34 cellular contexts compared by ENCODE assay signal in the genomic region with DNA sequence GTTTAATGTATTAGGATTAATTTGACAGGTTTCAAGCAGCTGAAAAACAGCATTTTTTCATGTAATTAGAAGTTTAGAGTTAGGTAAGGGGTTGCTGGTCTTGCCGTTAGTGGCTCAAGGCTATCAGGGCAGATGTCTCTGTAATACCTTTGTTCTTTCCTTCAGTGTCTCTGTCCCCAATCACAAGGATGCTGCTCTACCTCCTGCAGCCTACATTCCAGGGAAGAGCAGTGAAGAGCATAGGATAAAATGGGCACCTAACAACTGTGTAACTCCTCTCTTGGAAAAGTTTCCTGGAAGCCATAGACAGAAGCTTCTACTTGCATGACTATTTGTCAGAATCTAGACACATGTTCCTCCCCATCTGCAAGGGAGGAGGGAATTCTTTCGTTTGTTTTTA. TPM values are rescaled to one million over a fixed set of nuclear protein-coding genes. Genes with fewer than 3 reads are reported as not detected.
"Had no signal": no experiment of that assay in that cellular context is flagged by ENCODE, and none has a peak within 500 bp of the region (broad histone marks: within the 10 kb centered on the region; RNA-seq: fewer than 3 reads in every experiment).

No MANE protein-coding gene starts in this region.

- H2AFZ ChIP-seq: hepatocyte, parathyroid adenoma had no signal

- H3K4me3 ChIP-seq: hepatocyte, left lung, lower lobe of right lung, psoas muscle, right lobe of liver, smooth muscle cell, stomach, testis, thyroid gland, transverse colon, upper lobe of left lung, vagina had no signal

- DNase-seq: immature natural killer cell; kidney; left colon; left lung; lower lobe of right lung; mammary epithelial cell; mesenchymal stem cell; naive thymus-derived CD8-positive, alpha-beta T cell; occipital lobe; psoas muscle; right lobe of liver; stimulated activated CD4-positive, alpha-beta T cell treated with anti-CD3 and anti-CD28 coated beads, Interleukin-12 subunit alpha, Interleukin-12 subunit beta, amount 100 ng/mL, for 4 hours; stimulated activated CD4-positive, alpha-beta T cell treated with anti-CD3 and anti-CD28 coated beads, Interleukin-15, amount 100 ng/mL, for 24 hours; stimulated activated CD4-positive, alpha-beta T cell treated with anti-CD3 and anti-CD28 coated beads, Interleukin-2, amount 100 ng/mL, for 24 hours; stimulated activated CD4-positive, alpha-beta T cell treated with anti-CD3 and anti-CD28 coated beads, Interleukin-4, amount 100 ng/mL, for 1 hour; stimulated activated naive B cell treated with anti-CD40 and anti-IgM and Interleukin-4, amounts not matched to agents 10 μg/mL and 1 μg/mL and 100 μg/mL, for 72 hours; stimulated activated naive CD8-positive, alpha-beta T cell treated with anti-CD3 and anti-CD28 coated beads, Interleukin-15, Interleukin-2, amounts not matched to agents 100 U/mL and 50 U/mL, for 24 hours; stomach; testis; thyroid gland; transverse colon; upper lobe of left lung had no signal

- H3K4me1 ChIP-seq: left lung, lower lobe of right lung, parathyroid adenoma, psoas muscle, right lobe of liver, stomach, testis, thyroid gland, transverse colon, upper lobe of left lung, vagina had no signal

- ATAC-seq: left colon; left lung; lower lobe of right lung; naive thymus-derived CD8-positive, alpha-beta T cell; psoas muscle; right lobe of liver; stimulated activated naive B cell treated with anti-CD40 and anti-IgM and Interleukin-4, amounts not matched to agents 10 μg/mL and 1 μg/mL and 100 μg/mL, for 72 hours; stimulated activated naive CD8-positive, alpha-beta T cell treated with anti-CD3 and anti-CD28 coated beads, Interleukin-15, Interleukin-2, amounts not matched to agents 100 U/mL and 50 U/mL, for 24 hours had no signal

- H3K36me3 ChIP-seq: left lung, lower lobe of right lung, neutrophil, right lobe of liver, stomach, thyroid gland, transverse colon, upper lobe of left lung, vagina had no signal

- H3K36me3 Mint-ChIP-seq: immature natural killer cell; stimulated activated naive B cell treated with anti-CD40 and anti-IgM and Interleukin-4, amounts not matched to agents 10 μg/mL and 1 μg/mL and 100 μg/mL, for 72 hours had no signal

- H3K27ac ChIP-seq: hepatocyte, left lung, lower lobe of right lung, neutrophil, parathyroid adenoma, psoas muscle, right lobe of liver, stomach, testis, thyroid gland, transverse colon, upper lobe of left lung, vagina had no signal

- H3K9ac ChIP-seq: parathyroid adenoma had no signal

- H3K27ac Mint-ChIP-seq: immature natural killer cell; naive thymus-derived CD8-positive, alpha-beta T cell; nephron; stimulated activated naive B cell treated with anti-CD40 and anti-IgM and Interleukin-4, amounts not matched to agents 10 μg/mL and 1 μg/mL and 100 μg/mL, for 72 hours had no signal

- H3K9me3 Mint-ChIP-seq: neural crest cell had no signal

- H3K4me3 Mint-ChIP-seq: immature natural killer cell; naive thymus-derived CD8-positive, alpha-beta T cell; nephron; neural crest cell; stimulated activated naive B cell treated with anti-CD40 and anti-IgM and Interleukin-4, amounts not matched to agents 10 μg/mL and 1 μg/mL and 100 μg/mL, for 72 hours had no signal

- H3K9me3 ChIP-seq: lower lobe of right lung, neutrophil, psoas muscle, right lobe of liver, testis, thyroid gland, transverse colon, upper lobe of left lung, vagina had no signal

- H3K4me2 ChIP-seq: hepatocyte, smooth muscle cell had no signal

- H3K79me2 ChIP-seq: hepatocyte, parathyroid adenoma had no signal

- H3K27me3 ChIP-seq: hepatocyte, right lobe of liver, stomach, testis, thyroid gland, transverse colon, upper lobe of left lung, vagina had no signal

- H3K4me1 Mint-ChIP-seq: immature natural killer cell; naive thymus-derived CD8-positive, alpha-beta T cell; nephron; neural crest cell; stimulated activated naive B cell treated with anti-CD40 and anti-IgM and Interleukin-4, amounts not matched to agents 10 μg/mL and 1 μg/mL and 100 μg/mL, for 72 hours had no signal

RNA-seq across cellular contexts. Expression of a gene that starts 9.4 kb away (rescaled TPM):
- total RNA-seq: liver; lower lobe of right lung; naive thymus-derived CD8-positive, alpha-beta T cell; neural crest cell; occipital lobe; osteocyte; posterior vena cava; psoas muscle; right lobe of liver; skeletal muscle tissue; stomach; thyroid gland; transverse colon; urinary bladder had no signal
- polyA plus RNA-seq: immature natural killer cell; liver; naive thymus-derived CD8-positive, alpha-beta T cell; psoas muscle; urinary bladder had no signal
